ENCODE assay signal across 8 cellular contexts in the genomic region with DNA sequence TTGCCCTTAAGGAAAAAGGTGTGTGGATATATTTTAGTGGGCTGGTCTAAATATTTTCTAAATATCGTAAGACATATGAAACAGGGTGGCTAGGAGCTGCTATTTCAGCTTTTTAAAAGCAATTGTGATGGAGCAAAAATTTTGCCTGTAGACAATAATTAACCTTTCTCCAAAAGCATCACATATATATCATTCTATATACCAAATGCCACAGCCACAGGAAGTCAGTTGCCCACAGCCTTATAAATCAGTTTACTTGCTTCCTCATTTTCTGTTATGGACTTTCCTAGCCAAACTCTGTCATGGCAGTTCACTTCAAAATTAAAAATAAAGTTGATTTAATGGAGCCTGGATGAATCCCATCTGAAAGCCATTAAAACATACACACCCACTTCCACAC.
DNase-seq lines count a peak whose midpoint lies in the region; ATAC-seq, FAIRE-seq and TF ChIP-seq lines count a peak whose summit lies in the region.

No MANE protein-coding gene starts in this region.

- TF ChIP-seq CTCF in GM13977 (IDR thresholded peaks at IDR 0.05; ENCODE audit: extremely low read depth, insufficient read depth, missing control alignments) (no peak), H9 (conservative IDR thresholded peaks at IDR 0.05) (no peak), H1 (IDR thresholded peaks at IDR 0.05; ENCODE audit: control extremely low read depth in 1 of 3, insufficient read depth in 1 of 3, low read depth in 1 of 3, low read length in 3 of 3) (no peak)

- no peaks in the 10 kb centered on the region for H3K36me3 ChIP-seq in H1 (ENCODE audit: control insufficient read depth in 2 of 4, insufficient read depth in 4 of 4, low read length in 3 of 4)

- H3K27me3 ChIP-seq in H9 (ENCODE audit: insufficient read depth, low read length) (no peaks in the 10 kb centered on the region), H1 (replicated peaks in 1 of 4; ENCODE audit: control insufficient read depth in 3 of 4, extremely low read depth in 1 of 4, insufficient read depth in 3 of 4, low read length in 3 of 4) (no peaks in the 10 kb centered on the region; a peak in 1 of 7 replicates)

- H4K8ac ChIP-seq in H9 (replicated peaks; ENCODE audit: insufficient read length, low read depth, low read length): no peak overlapping the region
- no peak overlapping the region for H4K8ac ChIP-seq in H1 (ENCODE audit: extremely low read depth, insufficient read depth, low read length)

- no peak overlapping the region for H3T11ph ChIP-seq in H9 (ENCODE audit: low read length)

- no peak for TF ChIP-seq POLR2A in H1 (IDR thresholded peaks at IDR 0.05; ENCODE audit: control extremely low read depth in 1 of 2, low read depth in 2 of 2, low read length in 2 of 2)

- H2BK15ac ChIP-seq in H9 (ENCODE audit: low read depth, low read length) (no peak overlapping the region), H1 (ENCODE audit: low read length) (no peak overlapping the region)

- ATAC-seq in stimulated activated effector memory CD8-positive, alpha-beta T cell treated with anti-CD3 and anti-CD28 coated beads, Interleukin-12 subunit alpha, Interleukin-12 subunit beta, amount 100 ng/mL, for 72 hours: no peak

- H3K36me3 Mint-ChIP-seq in H9 (ENCODE audit: insufficient read depth in 1 of 3, low read depth in 3 of 3): 0 out of 7 replicates have a peak, but pooled peaks cover 0 to 3% (median 0%) of the 10 kb centered on the region in 3 experiments
- H3K36me3 Mint-ChIP-seq in stimulated activated effector memory CD8-positive, alpha-beta T cell treated with anti-CD3 and anti-CD28 coated beads, Interleukin-12 subunit alpha, Interleukin-12 subunit beta, amount 100 ng/mL, for 72 hours: no peaks in the 10 kb centered on the region

- H3K9me3 Mint-ChIP-seq in H9: no peaks in the 10 kb centered on the region
- no peaks in the 10 kb centered on the region for H3K9me3 Mint-ChIP-seq in stimulated activated effector memory CD8-positive, alpha-beta T cell treated with anti-CD3 and anti-CD28 coated beads, Interleukin-12 subunit alpha, Interleukin-12 subunit beta, amount 100 ng/mL, for 72 hours

- no peak overlapping the region for H4K91ac ChIP-seq in H9 (ENCODE audit: insufficient read length, low read depth, low read length)
- H4K91ac ChIP-seq in H1 (replicated peaks; ENCODE audit: insufficient read length, low read length): peak overlapping the region; percentile 13

- H3K4me1 ChIP-seq in H9 (ENCODE audit: insufficient read depth, low read length) (peaks cover 8% of the 10 kb centered on the region; the same call in 1 of the 2 replicates), H1 (replicated peaks in 1 of 4; ENCODE audit: control insufficient read depth in 3 of 4, insufficient read depth in 4 of 4, low read length in 3 of 4) (peaks cover 3 to 26% (median 19%) of the 10 kb centered on the region in 4 experiments)

- H3K56ac ChIP-seq in H9 (ENCODE audit: insufficient read length, low read depth, low read length) (no peak overlapping the region), H1 (replicated peaks; ENCODE audit: insufficient read length, low read depth, low read length) (no peak overlapping the region)

- H3K4me2 ChIP-seq in H9 (ENCODE audit: insufficient read depth, insufficient read length, low read length) (peak overlapping the region; percentile 42), H1 (ENCODE audit: insufficient read depth in 1 of 2, low read depth in 2 of 2, low read length in 2 of 2) (peak overlapping the region; percentile 58 to 79; a peak in 1 of 4 replicates)

- H2AK5ac ChIP-seq in H9 (ENCODE audit: insufficient read length, low read length) (no peak overlapping the region), H1 (ENCODE audit: low read depth, low read length) (no peak overlapping the region)

- no peak overlapping the region for H2BK120ac ChIP-seq in H9 (ENCODE audit: low read depth, low read length, poor library complexity, severe bottlenecking)
- peak overlapping the region; percentile 67 for H2BK120ac ChIP-seq in H1 (replicated peaks; ENCODE audit: low read depth, low read length)

- H3K27ac ChIP-seq in H9 (ENCODE audit: insufficient read length, low read depth, low read length): peak overlapping the region; percentile 10
- H3K27ac ChIP-seq in H1 (ENCODE audit: low read depth, low read length): no peak overlapping the region

- H3K9me3 ChIP-seq in H9 (ENCODE audit: control insufficient read depth, low read depth, low read length) (no peaks in the 10 kb centered on the region), H1 (ENCODE audit: insufficient read depth in 2 of 2, low read depth in 1 of 2, low read length in 1 of 2) (no peaks in the 10 kb centered on the region)

- H2BK12ac ChIP-seq in H9 (ENCODE audit: insufficient read length, low read depth, low read length): no peak overlapping the region
- H2BK12ac ChIP-seq in H1 (ENCODE audit: low read depth, low read length): peak overlapping the region; percentile 51

- H3K14ac ChIP-seq in H9 (ENCODE audit: insufficient read depth, low read length) (no peak overlapping the region), H1 (ENCODE audit: insufficient read length) (no peak overlapping the region)

- H3K9ac ChIP-seq in H9 (ENCODE audit: extremely low read depth, insufficient read length, low read length) (no peak overlapping the region), H1 (replicated peaks in 1 of 4; ENCODE audit: extremely low read depth in 1 of 4, low read depth in 3 of 4, low read length in 3 of 4) (no peak overlapping the region; a peak in 1 of 7 replicates)

- no CpG with 5 or more reads among the region's 1 CpG for whole genome bisulfite sequencing in H9 (ENCODE audit: extremely low coverage, insufficient read length, low lambda C conversion rate)
- 89% methylated on average over 1 of the region's 1 CpG; no CpG with 5 or more reads in 1 of the 2 experiments for WGBS in H1 (ENCODE audit: extremely low coverage in 1 of 2, insufficient coverage in 1 of 2, insufficient read length in 1 of 2, insufficient replicate concordance in 2 of 2, low coverage in 1 of 2, low lambda C conversion rate in 2 of 2, missing lambda C conversion rate in 1 of 2), 2 experiments

- H2BK20ac ChIP-seq in H9 (ENCODE audit: low read depth, low read length, poor library complexity, severe bottlenecking) (no peak overlapping the region), H1 (ENCODE audit: low read length) (no peak overlapping the region)

- H3K18ac ChIP-seq in H9 (ENCODE audit: insufficient read length, low read depth, low read length) (no peak overlapping the region), H1 (ENCODE audit: extremely low read depth, low read length) (peak overlapping the region; percentile 95; the same call in 1 of the 2 replicates)

- TF ChIP-seq EP300 in H1 (IDR thresholded peaks at IDR 0.05; ENCODE audit: borderline replicate concordance in 1 of 2, low read depth in 2 of 2, low read length in 2 of 2): no peak

- no peak for TF ChIP-seq RAD21 in H1 (IDR thresholded peaks at IDR 0.05 in 1 of 2, conservative IDR thresholded peaks at IDR 0.05 in 1 of 2; ENCODE audit: low read depth in 2 of 2, low read length in 2 of 2)

- peak; percentile 27 for DNase-seq in GM13977 (ENCODE audit: low spot score)
- DNase-seq in H9: no peak
- peak; percentile 80 to 95 for DNase-seq in NOMO-1 (lab: John Stamatoyannopoulos, UW; ENCODE audit: unreplicated experiment in 2 of 2)
- no peak for DNase-seq in H1 (ENCODE audit: low read depth in 1 of 2, low spot score in 2 of 2)
- no peak for DNase-seq in stimulated activated effector memory CD8-positive, alpha-beta T cell treated with anti-CD3 and anti-CD28 coated beads, Interleukin-12 subunit alpha, Interleukin-12 subunit beta, amount 100 ng/mL, for 72 hours (ENCODE audit: low spot score in 2 of 2)
- no peak for DNase-seq in stimulated activated CD4-positive, alpha-beta T cell treated with anti-CD3 and anti-CD28 coated beads, Interleukin-2, amount 100 ng/mL, for 24 hours
- DNase-seq in NCI-H1092 (lab: John Stamatoyannopoulos, UW): no peak
- DNase-seq in central memory CD4-positive, alpha-beta T cell: no peak

- H2BK5ac ChIP-seq in H9 (ENCODE audit: insufficient read length, low read length) (no peak overlapping the region), H1 (ENCODE audit: low read depth, low read length) (peak overlapping the region; percentile 72; the same call in 1 of the 2 replicates)

- CTCF ChIA-PET in H1 (lab: Charles Lee; ENCODE audit: partially characterized antibody): interaction anchor here (0.7 to 8.1 kb wide), 10 partner anchors 10 to 173 kb away, joined by 3 to 62 read pairs (median 4); no protein-coding TSS in a partner anchor

- H3K23me2 ChIP-seq in H9 (ENCODE audit: insufficient read length, low read depth, low read length, poor library complexity, severe bottlenecking) (no peaks in the 10 kb centered on the region), H1 (ENCODE audit: low read depth, low read length) (no peaks in the 10 kb centered on the region)

- H3K4me3 ChIP-seq in H1 (ENCODE audit: extremely low read depth in 1 of 4, insufficient read depth in 2 of 4, low read depth in 3 of 4, low read length in 4 of 4): peak overlapping the region in 1 of 4 experiments; percentile 44; a peak in 1 of 8 replicates

- H3K4ac ChIP-seq in H9 (ENCODE audit: low read depth, low read length) (no peak overlapping the region), H1 (replicated peaks; ENCODE audit: insufficient read length, low read depth, low read length) (peak overlapping the region; percentile 1)

- H3K4me3 Mint-ChIP-seq in H9: peak overlapping the region; percentile 25 to 64; a peak in 4 of 5 replicates
- H3K4me3 Mint-ChIP-seq in stimulated activated effector memory CD8-positive, alpha-beta T cell treated with anti-CD3 and anti-CD28 coated beads, Interleukin-12 subunit alpha, Interleukin-12 subunit beta, amount 100 ng/mL, for 72 hours: peak overlapping the region; percentile 65

- H3K23ac ChIP-seq in H9 (ENCODE audit: insufficient read length, low read depth, low read length) (no peak overlapping the region), H1 (ENCODE audit: insufficient read length) (no peak overlapping the region)

- H3K4me1 Mint-ChIP-seq in H9: peaks cover 67% of the 10 kb centered on the region in 2 experiments
- peaks cover 26% of the 10 kb centered on the region for H3K4me1 Mint-ChIP-seq in stimulated activated effector memory CD8-positive, alpha-beta T cell treated with anti-CD3 and anti-CD28 coated beads, Interleukin-12 subunit alpha, Interleukin-12 subunit beta, amount 100 ng/mL, for 72 hours

- H3K79me2 ChIP-seq in H9 (ENCODE audit: insufficient read depth, low read length) (no peaks in the 10 kb centered on the region), H1 (ENCODE audit: control insufficient read depth in 1 of 2, insufficient read depth in 2 of 2, low read length in 2 of 2) (peaks cover 0 to 19% of the 10 kb centered on the region in 2 experiments; a peak in 2 of 4 replicates)

- peak overlapping the region; percentile 80 to 93 (median 91); a peak in 6 of 7 replicates for H3K27ac Mint-ChIP-seq in H9
- peak overlapping the region; percentile 60 for H3K27ac Mint-ChIP-seq in stimulated activated effector memory CD8-positive, alpha-beta T cell treated with anti-CD3 and anti-CD28 coated beads, Interleukin-12 subunit alpha, Interleukin-12 subunit beta, amount 100 ng/mL, for 72 hours

- in situ Hi-C loops in GM13977 (cut with MboI; ENCODE audit: low pct_unique_long_range_greater_than_20kb, low sequenced_read_pairs, unreplicated experiment): no loop called here

- no peak overlapping the region for H2AFZ ChIP-seq in H9 (ENCODE audit: low read length)
- no peak overlapping the region for H2AFZ ChIP-seq in H1 (ENCODE audit: low read length)

- no peaks in the 10 kb centered on the region; the same call in 1 of the 2 replicates for H3K27me3 Mint-ChIP-seq in H9 (ENCODE audit: low read depth)

- POLR2A ChIA-PET in H1 (lab: Charles Lee; ENCODE audit: partially characterized antibody): no interaction called here

- FAIRE-seq in H1 (lab: Jason Lieb, UNC): no peak

- H4K5ac ChIP-seq in H9 (ENCODE audit: insufficient read length, low read depth, low read length) (no peak overlapping the region), H1 (ENCODE audit: insufficient read length, low read depth, low read length) (no peak overlapping the region)

- H4K20me1 ChIP-seq in H9 (ENCODE audit: control insufficient read depth, insufficient read depth, insufficient read length) (no peaks in the 10 kb centered on the region), H1 (replicated peaks in 1 of 2; ENCODE audit: control insufficient read depth in 1 of 2, insufficient read depth in 2 of 2, low read length in 2 of 2) (peaks cover 0 to 5% of the 10 kb centered on the region in 2 experiments)

- H3K79me1 ChIP-seq in H9 (ENCODE audit: insufficient read depth, low read depth, low read length, poor library complexity, severe bottlenecking) (no peaks in the 10 kb centered on the region), H1 (ENCODE audit: low read depth, low read length) (peaks cover 4% of the 10 kb centered on the region; the same call in 1 of the 2 replicates)

Comparison
In these comparisons a context has a peak if more than half of its experiments do, and no peak if none do; other contexts are left out.
1. DNase-seq: peak in GM13977 (single experiment) and NOMO-1 (2 of 2); none in H9 (single experiment), H1 (0 of 2), stimulated activated effector memory CD8-positive, alpha-beta T cell treated with anti-CD3 and anti-CD28 coated beads, Interleukin-12 subunit alpha, Interleukin-12 subunit beta, amount 100 ng/mL, for 72 hours (0 of 2), stimulated activated CD4-positive, alpha-beta T cell treated with anti-CD3 and anti-CD28 coated beads, Interleukin-2, amount 100 ng/mL, for 24 hours (0 of 2), NCI-H1092 (single experiment) and central memory CD4-positive, alpha-beta T cell (single experiment).